ENCODE assay signal across 9 cellular contexts in genomic region chr19:15463865-15464371, GRCh38. TPM values are rescaled to one million over a fixed set of nuclear protein-coding genes. Genes with fewer than 3 reads are reported as not detected.
DNase-seq lines count a peak whose midpoint lies in the region; ATAC-seq, FAIRE-seq and TF ChIP-seq lines count a peak whose summit lies in the region.
"Had no signal": no experiment of that assay in that cellular context is flagged by ENCODE, and none has a peak within 500 bp of the region (broad histone marks: within the 10 kb centered on the region; RNA-seq: fewer than 3 reads in every experiment).

No MANE protein-coding gene starts in this region.

- ATAC-seq in GM19463 (IDR thresholded peaks at IDR 0.05; ENCODE audit: unreplicated experiment) (peak; percentile 17), upper lobe of right lung (peak; percentile 76)
- peak; percentile 88 to 89 for ATAC-seq in natural killer cell treated with Interleukin-12 subunit alpha and Interleukin-12 subunit beta and Interleukin-15 and Interleukin-18, amount 100 ng/mL, for 72 hours

- peaks cover 49 to 51% of the 10 kb centered on the region in 2 donors for H3K4me1 Mint-ChIP-seq in natural killer cell treated with Interleukin-12 subunit alpha and Interleukin-12 subunit beta and Interleukin-15 and Interleukin-18, amount 100 ng/mL, for 72 hours (ENCODE audit: low read depth in 2 of 2)

- peaks cover 0 to 1% of the 10 kb centered on the region in 2 donors for H3K27me3 Mint-ChIP-seq in natural killer cell treated with Interleukin-12 subunit alpha and Interleukin-12 subunit beta and Interleukin-15 and Interleukin-18, amount 100 ng/mL, for 72 hours

- peak; percentile 47 for DNase-seq in SKM-1 (lab: John Stamatoyannopoulos, UW; ENCODE audit: unreplicated experiment)
- DNase-seq in activated naive CD4-positive, alpha-beta T cell treated with Interleukin-2 at 50 U/mL for 16 hours, result peak; percentile 79
- peak; percentile 86 for DNase-seq in natural killer cell treated with Interleukin-12 subunit alpha and Interleukin-12 subunit beta and Interleukin-15 and Interleukin-18, amount 100 ng/mL, for 72 hours (ENCODE audit: low spot score)
- no peak for DNase-seq in upper lobe of right lung
- DNase-seq in RCC 7860 (ENCODE audit: low spot score), result no peak
- DNase-seq in cerebellar nuclear complex (lab: John Stamatoyannopoulos, UW), result no peak
- no peak for DNase-seq in DMS 273 (lab: John Stamatoyannopoulos, UW; ENCODE audit: unreplicated experiment)

- FAIRE-seq in RCC 7860 (lab: Jason Lieb, UNC), result no peak

- H3K9me3 ChIP-seq in upper lobe of right lung, result no peaks in the 10 kb centered on the region

- TF ChIP-seq CTCF in upper lobe of right lung (IDR thresholded peaks at IDR 0.05), result no peak

- H3K27ac Mint-ChIP-seq in natural killer cell treated with Interleukin-12 subunit alpha and Interleukin-12 subunit beta and Interleukin-15 and Interleukin-18, amount 100 ng/mL, for 72 hours, result peak overlapping the region; percentile 94 to 95

- peaks cover 12% of the 10 kb centered on the region for H3K36me3 ChIP-seq in upper lobe of right lung

- no peaks in the 10 kb centered on the region for H3K36me3 Mint-ChIP-seq in natural killer cell treated with Interleukin-12 subunit alpha and Interleukin-12 subunit beta and Interleukin-15 and Interleukin-18, amount 100 ng/mL, for 72 hours

- H3K27ac ChIP-seq in upper lobe of right lung, result peak overlapping the region; percentile 78

- H3K4me1 ChIP-seq in upper lobe of right lung, result peaks cover 6% of the 10 kb centered on the region

- intact Hi-C loops in upper lobe of right lung (cut with DNase I), result no loop called here

- H3K4me3 Mint-ChIP-seq in natural killer cell treated with Interleukin-12 subunit alpha and Interleukin-12 subunit beta and Interleukin-15 and Interleukin-18, amount 100 ng/mL, for 72 hours, result peak overlapping the region; percentile 95

- H3K27me3 ChIP-seq in upper lobe of right lung, result peaks cover 16% of the 10 kb centered on the region

- peak overlapping the region; percentile 56 for H3K4me3 ChIP-seq in upper lobe of right lung

- no peaks in the 10 kb centered on the region for H3K9me3 Mint-ChIP-seq in natural killer cell treated with Interleukin-12 subunit alpha and Interleukin-12 subunit beta and Interleukin-15 and Interleukin-18, amount 100 ng/mL, for 72 hours

RNA-seq across cellular contexts. Expression of gene RASAL3, which starts 0.4 kb away (rescaled TPM):
- total RNA-seq in natural killer cell treated with Interleukin-12 subunit alpha and Interleukin-12 subunit beta and Interleukin-15 and Interleukin-18, amount 100 ng/mL, for 72 hours, result 100 to 1,000 TPM; 129 to 158 TPM
- total RNA-seq in upper lobe of right lung, result 19.1 TPM

RNA-seq across cellular contexts. Expression of gene WIZ, which starts 14.2 kb away (rescaled TPM):
- 10 to 100 TPM; 27.3 to 46.3 TPM for total RNA-seq in natural killer cell treated with Interleukin-12 subunit alpha and Interleukin-12 subunit beta and Interleukin-15 and Interleukin-18, amount 100 ng/mL, for 72 hours
- total RNA-seq in upper lobe of right lung, result 30.9 TPM

RNA-seq across cellular contexts. Expression of gene PGLYRP2, which starts 15.4 kb away (rescaled TPM):
- not detected for total RNA-seq in natural killer cell treated with Interleukin-12 subunit alpha and Interleukin-12 subunit beta and Interleukin-15 and Interleukin-18, amount 100 ng/mL, for 72 hours
- not detected for total RNA-seq in upper lobe of right lung
- total RNA-seq: RPMI7951 had no signal

RNA-seq across cellular contexts. Expression of gene CYP4F22, which starts 44.4 kb away (rescaled TPM):
- total RNA-seq in natural killer cell treated with Interleukin-12 subunit alpha and Interleukin-12 subunit beta and Interleukin-15 and Interleukin-18, amount 100 ng/mL, for 72 hours, result under 1 TPM; 0.24 to 0.86 TPM
- not detected for total RNA-seq in upper lobe of right lung
- total RNA-seq: RPMI7951 had no signal

RNA-seq across cellular contexts. Expression of gene AKAP8L, which starts 45.1 kb away (rescaled TPM):
- 100 to 1,000 TPM in 1 of 2 donors, 10 to 100 TPM in 1; 72.8 to 123 TPM for total RNA-seq in natural killer cell treated with Interleukin-12 subunit alpha and Interleukin-12 subunit beta and Interleukin-15 and Interleukin-18, amount 100 ng/mL, for 72 hours
- total RNA-seq in upper lobe of right lung, result 95.5 TPM

Comparison
In these comparisons a context has a peak if more than half of its experiments do, and no peak if none do; other contexts are left out.
1. ATAC-seq: peak in every context shown above with its lines; median percentile 88 in natural killer cell treated with Interleukin-12 subunit alpha and Interleukin-12 subunit beta and Interleukin-15 and Interleukin-18, amount 100 ng/mL, for 72 hours; 76 in upper lobe of right lung; 17 in GM19463.
2. DNase-seq: peak in SKM-1 (single experiment), activated naive CD4-positive, alpha-beta T cell treated with Interleukin-2 at 50 U/mL for 16 hours (single experiment) and natural killer cell treated with Interleukin-12 subunit alpha and Interleukin-12 subunit beta and Interleukin-15 and Interleukin-18, amount 100 ng/mL, for 72 hours (single experiment); none in upper lobe of right lung (single experiment), RCC 7860 (single experiment), cerebellar nuclear complex (0 of 2) and DMS 273 (single experiment).